ENCODE assay signal across 1 cellular context in the genomic region with DNA sequence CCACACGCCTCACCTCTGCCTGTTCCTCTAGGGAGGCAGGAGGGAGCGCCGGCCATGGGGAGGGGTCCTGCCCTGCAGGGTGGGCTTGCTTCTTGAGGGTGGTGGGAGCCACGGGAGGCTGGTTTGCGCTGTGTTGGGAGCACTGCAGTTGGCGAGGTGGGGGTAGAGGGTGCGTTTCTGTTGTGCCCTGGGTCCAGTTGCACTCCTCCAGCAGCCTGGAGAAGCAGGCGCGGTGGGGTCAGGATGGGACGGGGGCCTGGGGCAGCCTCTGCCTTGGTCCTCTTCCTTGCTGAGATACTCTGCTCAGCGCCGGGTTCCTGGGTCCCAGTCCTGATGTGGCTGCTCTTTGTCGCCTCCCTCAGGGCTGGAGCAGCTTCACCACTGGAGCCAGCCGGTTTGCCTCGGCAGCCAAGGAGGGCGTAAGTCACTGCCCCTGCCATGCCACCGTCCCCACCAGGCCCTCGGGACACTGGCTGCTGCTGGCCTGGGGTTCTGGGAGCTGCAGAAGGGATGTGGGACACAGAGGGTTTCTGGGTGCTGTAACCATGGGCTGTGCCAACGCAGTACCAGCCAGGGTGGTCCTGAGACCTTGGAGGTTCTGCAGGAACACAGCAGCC.
TF ChIP-seq lines count a peak whose summit lies in the region.

No MANE protein-coding gene starts in this region.

TF ChIP-seq in HepG2, 621 proteins besides CTCF, POLR2A, EP300 and RAD21 (continued from another document):
- TF ChIP-seq, protein P1, sequence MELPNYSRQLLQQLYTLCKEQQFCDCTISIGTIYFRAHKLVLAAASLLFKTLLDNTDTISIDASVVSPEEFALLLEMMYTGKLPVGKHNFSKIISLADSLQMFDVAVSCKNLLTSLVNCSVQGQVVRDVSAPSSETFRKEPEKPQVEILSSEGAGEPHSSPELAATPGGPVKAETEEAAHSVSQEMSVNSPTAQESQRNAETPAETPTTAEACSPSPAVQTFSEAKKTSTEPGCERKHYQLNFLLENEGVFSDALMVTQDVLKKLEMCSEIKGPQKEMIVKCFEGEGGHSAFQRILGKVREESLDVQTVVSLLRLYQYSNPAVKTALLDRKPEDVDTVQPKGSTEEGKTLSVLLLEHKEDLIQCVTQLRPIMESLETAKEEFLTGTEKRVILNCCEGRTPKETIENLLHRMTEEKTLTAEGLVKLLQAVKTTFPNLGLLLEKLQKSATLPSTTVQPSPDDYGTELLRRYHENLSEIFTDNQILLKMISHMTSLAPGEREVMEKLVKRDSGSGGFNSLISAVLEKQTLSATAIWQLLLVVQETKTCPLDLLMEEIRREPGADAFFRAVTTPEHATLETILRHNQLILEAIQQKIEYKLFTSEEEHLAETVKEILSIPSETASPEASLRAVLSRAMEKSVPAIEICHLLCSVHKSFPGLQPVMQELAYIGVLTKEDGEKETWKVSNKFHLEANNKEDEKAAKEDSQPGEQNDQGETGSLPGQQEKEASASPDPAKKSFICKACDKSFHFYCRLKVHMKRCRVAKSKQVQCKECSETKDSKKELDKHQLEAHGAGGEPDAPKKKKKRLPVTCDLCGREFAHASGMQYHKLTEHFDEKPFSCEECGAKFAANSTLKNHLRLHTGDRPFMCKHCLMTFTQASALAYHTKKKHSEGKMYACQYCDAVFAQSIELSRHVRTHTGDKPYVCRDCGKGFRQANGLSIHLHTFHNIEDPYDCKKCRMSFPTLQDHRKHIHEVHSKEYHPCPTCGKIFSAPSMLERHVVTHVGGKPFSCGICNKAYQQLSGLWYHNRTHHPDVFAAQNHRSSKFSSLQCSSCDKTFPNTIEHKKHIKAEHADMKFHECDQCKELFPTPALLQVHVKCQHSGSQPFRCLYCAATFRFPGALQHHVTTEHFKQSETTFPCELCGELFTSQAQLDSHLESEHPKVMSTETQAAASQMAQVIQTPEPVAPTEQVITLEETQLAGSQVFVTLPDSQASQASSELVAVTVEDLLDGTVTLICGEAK (IDR thresholded peaks at IDR 0.05), result no peak
- TF ChIP-seq, protein P1 (CRISPR knock-in tag; IDR thresholded peaks at IDR 0.05), result no peak
- TF ChIP-seq, protein P2, sequence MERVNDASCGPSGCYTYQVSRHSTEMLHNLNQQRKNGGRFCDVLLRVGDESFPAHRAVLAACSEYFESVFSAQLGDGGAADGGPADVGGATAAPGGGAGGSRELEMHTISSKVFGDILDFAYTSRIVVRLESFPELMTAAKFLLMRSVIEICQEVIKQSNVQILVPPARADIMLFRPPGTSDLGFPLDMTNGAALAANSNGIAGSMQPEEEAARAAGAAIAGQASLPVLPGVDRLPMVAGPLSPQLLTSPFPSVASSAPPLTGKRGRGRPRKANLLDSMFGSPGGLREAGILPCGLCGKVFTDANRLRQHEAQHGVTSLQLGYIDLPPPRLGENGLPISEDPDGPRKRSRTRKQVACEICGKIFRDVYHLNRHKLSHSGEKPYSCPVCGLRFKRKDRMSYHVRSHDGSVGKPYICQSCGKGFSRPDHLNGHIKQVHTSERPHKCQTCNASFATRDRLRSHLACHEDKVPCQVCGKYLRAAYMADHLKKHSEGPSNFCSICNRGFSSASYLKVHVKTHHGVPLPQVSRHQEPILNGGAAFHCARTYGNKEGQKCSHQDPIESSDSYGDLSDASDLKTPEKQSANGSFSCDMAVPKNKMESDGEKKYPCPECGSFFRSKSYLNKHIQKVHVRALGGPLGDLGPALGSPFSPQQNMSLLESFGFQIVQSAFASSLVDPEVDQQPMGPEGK (CRISPR knock-in tag; IDR thresholded peaks at IDR 0.05), result no peak
- TF ChIP-seq, protein P3, sequence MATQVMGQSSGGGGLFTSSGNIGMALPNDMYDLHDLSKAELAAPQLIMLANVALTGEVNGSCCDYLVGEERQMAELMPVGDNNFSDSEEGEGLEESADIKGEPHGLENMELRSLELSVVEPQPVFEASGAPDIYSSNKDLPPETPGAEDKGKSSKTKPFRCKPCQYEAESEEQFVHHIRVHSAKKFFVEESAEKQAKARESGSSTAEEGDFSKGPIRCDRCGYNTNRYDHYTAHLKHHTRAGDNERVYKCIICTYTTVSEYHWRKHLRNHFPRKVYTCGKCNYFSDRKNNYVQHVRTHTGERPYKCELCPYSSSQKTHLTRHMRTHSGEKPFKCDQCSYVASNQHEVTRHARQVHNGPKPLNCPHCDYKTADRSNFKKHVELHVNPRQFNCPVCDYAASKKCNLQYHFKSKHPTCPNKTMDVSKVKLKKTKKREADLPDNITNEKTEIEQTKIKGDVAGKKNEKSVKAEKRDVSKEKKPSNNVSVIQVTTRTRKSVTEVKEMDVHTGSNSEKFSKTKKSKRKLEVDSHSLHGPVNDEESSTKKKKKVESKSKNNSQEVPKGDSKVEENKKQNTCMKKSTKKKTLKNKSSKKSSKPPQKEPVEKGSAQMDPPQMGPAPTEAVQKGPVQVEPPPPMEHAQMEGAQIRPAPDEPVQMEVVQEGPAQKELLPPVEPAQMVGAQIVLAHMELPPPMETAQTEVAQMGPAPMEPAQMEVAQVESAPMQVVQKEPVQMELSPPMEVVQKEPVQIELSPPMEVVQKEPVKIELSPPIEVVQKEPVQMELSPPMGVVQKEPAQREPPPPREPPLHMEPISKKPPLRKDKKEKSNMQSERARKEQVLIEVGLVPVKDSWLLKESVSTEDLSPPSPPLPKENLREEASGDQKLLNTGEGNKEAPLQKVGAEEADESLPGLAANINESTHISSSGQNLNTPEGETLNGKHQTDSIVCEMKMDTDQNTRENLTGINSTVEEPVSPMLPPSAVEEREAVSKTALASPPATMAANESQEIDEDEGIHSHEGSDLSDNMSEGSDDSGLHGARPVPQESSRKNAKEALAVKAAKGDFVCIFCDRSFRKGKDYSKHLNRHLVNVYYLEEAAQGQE (IDR thresholded peaks at IDR 0.05; ENCODE audit: borderline replicate concordance in 1 of 2, low read depth in 1 of 2, low read length in 2 of 2), result no peak
- no peak for TF ChIP-seq TBL1XR1 (IDR thresholded peaks at IDR 0.05; ENCODE audit: borderline replicate concordance, low read length, partially characterized antibody)
- no peak for TF ChIP-seq KMT2B (CRISPR knock-in tag; IDR thresholded peaks at IDR 0.05)
- no peak for TF ChIP-seq ATM (IDR thresholded peaks at IDR 0.05; ENCODE audit: borderline replicate concordance)
- no peak for TF ChIP-seq ZNF644 (CRISPR knock-in tag; IDR thresholded peaks at IDR 0.05; ENCODE audit: low read depth)
